8 cellular contexts compared by ENCODE assay signal in the genomic region with DNA sequence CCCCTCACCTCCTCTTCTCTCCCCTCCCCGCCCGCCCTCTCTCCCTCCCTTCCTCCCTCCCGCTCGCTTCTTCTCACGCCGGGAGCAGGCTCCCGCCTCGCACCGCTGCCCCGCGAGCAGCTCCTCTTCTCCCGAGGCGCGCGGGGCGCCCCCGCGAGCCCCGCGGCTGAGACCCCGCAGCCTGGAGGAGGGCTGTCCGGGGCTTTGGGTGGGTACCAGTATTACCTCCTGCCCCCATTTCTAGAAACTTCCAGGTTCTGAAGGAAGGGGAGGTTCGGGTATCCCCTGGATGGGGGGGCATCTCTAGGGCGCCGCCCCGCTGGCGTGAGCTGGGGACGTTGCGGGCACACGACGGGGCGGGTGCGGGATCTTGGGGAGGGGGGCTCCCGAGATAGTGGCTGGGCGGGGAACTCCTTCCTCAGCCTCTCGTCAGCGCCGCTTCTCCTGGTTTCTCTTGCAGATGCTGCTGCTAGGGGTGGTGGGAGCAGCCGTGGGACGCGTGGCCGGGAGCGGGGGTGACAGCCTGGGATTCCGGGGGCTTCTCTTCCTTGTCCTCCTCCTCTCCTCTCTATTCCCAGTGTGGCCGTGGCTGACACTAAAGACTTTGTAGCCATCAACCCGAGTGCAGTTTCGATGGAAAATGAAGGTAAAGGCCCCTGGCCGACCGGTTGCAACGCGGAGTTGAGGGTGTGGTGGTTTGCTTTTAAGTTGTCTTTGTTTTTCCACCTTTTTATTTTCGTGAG. TPM values are rescaled to one million over a fixed set of nuclear protein-coding genes. Genes with fewer than 3 reads are reported as not detected.
DNase-seq lines count a peak whose midpoint lies in the region; ATAC-seq, FAIRE-seq and TF ChIP-seq lines count a peak whose summit lies in the region.

No MANE protein-coding gene starts in this region.

- WGBS in K562 (ENCODE audit: insufficient coverage, low coverage, missing lambda C conversion rate): 0% methylated on average over 8 of the region's 52 CpGs

- POLR2A ChIA-PET in K562 (lab: Yijun Ruan, JAX): interaction anchor here (0.6 to 1.9 kb wide), 11 partner anchors 21 to 1488 kb away, joined by 3 to 7 read pairs (median 3); no protein-coding TSS in a partner anchor

- peaks cover 8% of the 10 kb centered on the region in 2 experiments; a peak in 3 of 5 replicates for H3K4me1 ChIP-seq in K562 (replicated peaks in 1 of 2; ENCODE audit: control insufficient read depth in 2 of 2, insufficient read depth in 2 of 2, low read length in 2 of 2)
- H3K4me1 ChIP-seq in skeletal muscle satellite cell (ENCODE audit: control insufficient read depth, insufficient read depth, low read length): peaks cover 12% of the 10 kb centered on the region

- no peak for TF ChIP-seq RAD21 in K562 (CRISPR knock-in tag; conservative IDR thresholded peaks at IDR 0.05 in 1 of 2, IDR thresholded peaks at IDR 0.05 in 1 of 2)

- H3K4me3 ChIP-seq in SU-DHL-6 (ENCODE audit: insufficient read depth, low read length, poor library complexity, severe bottlenecking): peak overlapping the region; percentile 97
- H3K4me3 ChIP-seq in K562: peak overlapping the region; percentile 86
- peak overlapping the region; percentile 93 for H3K4me3 ChIP-seq in iPS-18c (ENCODE audit: insufficient read depth, low read depth, low read length)
- peak overlapping the region; percentile 91 for H3K4me3 ChIP-seq in skeletal muscle satellite cell (ENCODE audit: low read length)

- no peaks in the 10 kb centered on the region for H3K27me3 ChIP-seq in SU-DHL-6 (ENCODE audit: low read length)
- no peaks in the 10 kb centered on the region for H3K27me3 ChIP-seq in K562 (ENCODE audit: control insufficient read depth in 2 of 2, insufficient read depth in 2 of 2, low read length in 2 of 2)
- no peaks in the 10 kb centered on the region for H3K27me3 ChIP-seq in skeletal muscle satellite cell (ENCODE audit: control insufficient read depth, insufficient read depth, low read length)

- peak; percentile 43 for DNase-seq in AG20443 (ENCODE audit: low spot score)
- peak; percentile 49 to 54 (median 51) for DNase-seq in K562 (ENCODE audit: extremely low read depth in 1 of 4, low spot score in 3 of 4)
- DNase-seq in NCI-H774 (lab: John Stamatoyannopoulos, UW): no peak

- H3K9me3 ChIP-seq in SU-DHL-6 (ENCODE audit: insufficient read depth, low read length) (no peaks in the 10 kb centered on the region), K562 (replicated peaks; ENCODE audit: control insufficient read depth, insufficient read depth, low read depth, low read length) (no peaks in the 10 kb centered on the region), iPS-18c (ENCODE audit: control insufficient read depth, insufficient read depth, low read length) (no peaks in the 10 kb centered on the region), skeletal muscle satellite cell (replicated peaks; ENCODE audit: low read length) (no peaks in the 10 kb centered on the region)

- H3K9me2 ChIP-seq in SU-DHL-6 (replicated peaks; ENCODE audit: insufficient read depth, low read length): no peaks in the 10 kb centered on the region

- H2AFZ ChIP-seq in SU-DHL-6 (ENCODE audit: low read depth, low read length, severe bottlenecking): peak overlapping the region; percentile 94
- H2AFZ ChIP-seq in K562 (ENCODE audit: low read depth, low read length): peak overlapping the region; percentile 85

- in situ Hi-C loops in K562 (cut with MboI): loop anchor here (5.0 kb wide), 1 partner anchor 127 kb away; no protein-coding TSS in a partner anchor

- ATAC-seq in GM18909 (IDR thresholded peaks at IDR 0.05; ENCODE audit: poor library complexity, unreplicated experiment) (peak; percentile 17), HG03342 (IDR thresholded peaks at IDR 0.05; ENCODE audit: unreplicated experiment) (peak; percentile 11), K562 (peak; percentile 49)

- intact Hi-C loops in K562 (cut with micrococcal nuclease): loop anchor here (10.0 kb wide), 1 partner anchor 130 kb away; the partner anchor contains the start of genes ASTE1 and NEK11

- no peak for TF ChIP-seq POLR2A in K562 (conservative IDR thresholded peaks at IDR 0.05)

- no TSS peak for BruUV-seq in K562 (replicated peaks; lab: Mats Ljungman, UMichigan)

- no peak for TF ChIP-seq EP300 in K562 (IDR thresholded peaks at IDR 0.05; ENCODE audit: low read length)

- peaks cover 50% of the 10 kb centered on the region for H3K79me2 ChIP-seq in SU-DHL-6 (ENCODE audit: insufficient read depth, low read length)
- H3K79me2 ChIP-seq in K562 (ENCODE audit: control insufficient read depth, insufficient read depth, low read length): peaks cover 60% of the 10 kb centered on the region

- H3K9ac ChIP-seq in SU-DHL-6 (ENCODE audit: low read length): peak overlapping the region; percentile 80
- H3K9ac ChIP-seq in K562 (ENCODE audit: insufficient read depth in 1 of 2, low read depth in 2 of 2, low read length in 2 of 2): peak overlapping the region; percentile 68 to 93
- H3K9ac ChIP-seq in skeletal muscle satellite cell (ENCODE audit: low read depth, low read length): peak overlapping the region; percentile 100

- H3F3A ChIP-seq in SU-DHL-6 (ENCODE audit: insufficient read depth): peaks cover 15% of the 10 kb centered on the region

- H3K36me3 ChIP-seq in SU-DHL-6 (ENCODE audit: low read length) (no peaks in the 10 kb centered on the region), K562 (ENCODE audit: control insufficient read depth, insufficient read depth, low read length) (no peaks in the 10 kb centered on the region), skeletal muscle satellite cell (ENCODE audit: insufficient read depth, low read length) (no peaks in the 10 kb centered on the region)

- H3K4me2 ChIP-seq in SU-DHL-6 (ENCODE audit: low read depth, low read length, poor library complexity, severe bottlenecking) (peak overlapping the region; percentile 94), K562 (ENCODE audit: insufficient read depth, low read length) (peak overlapping the region; percentile 77), skeletal muscle satellite cell (ENCODE audit: low read length) (peak overlapping the region; percentile 88)

- H3K9me1 ChIP-seq in K562 (ENCODE audit: control insufficient read depth, insufficient read depth, low read length): peaks cover 2% of the 10 kb centered on the region

- H3K27ac ChIP-seq in SU-DHL-6 (ENCODE audit: low read depth, low read length): peak overlapping the region; percentile 37; the same call in 1 of the 2 replicates
- peak overlapping the region; percentile 97 for H3K27ac ChIP-seq in K562 (ENCODE audit: extremely low read depth, low read depth, low read length)

- TF ChIP-seq CTCF in SU-DHL-6 (IDR thresholded peaks at IDR 0.05; ENCODE audit: insufficient read depth, low read length, poor library complexity, severe bottlenecking) (no peak), K562 (IDR thresholded peaks at IDR 0.05 in 2 of 3, conservative IDR thresholded peaks at IDR 0.05 in 1 of 3; ENCODE audit: insufficient read depth in 2 of 3, low read depth in 1 of 3, low read length in 3 of 3) (no peak)

- H4K20me1 ChIP-seq in SU-DHL-6 (ENCODE audit: low read depth, low read length) (peaks cover 39% of the 10 kb centered on the region), K562 (replicated peaks; ENCODE audit: control insufficient read depth, insufficient read depth, low read length) (peaks cover 7% of the 10 kb centered on the region; the same call in 1 of the 2 replicates)

- FAIRE-seq in K562 (lab: Jason Lieb, UNC): no peak

- CTCF ChIA-PET in K562 (lab: Yijun Ruan, JAX; ENCODE audit: low intra/inter-chr PET ratio): interaction anchor here (0.7 kb wide), 1 partner anchor 134 kb away, joined by 3 read pairs; no protein-coding TSS in a partner anchor

TF ChIP-seq in K562, 482 proteins besides CTCF, POLR2A, EP300 and RAD21 (continues in another document):
- TF ChIP-seq TCF7 (IDR thresholded peaks at IDR 0.05; ENCODE audit: borderline replicate concordance): no peak
- no peak for TF ChIP-seq SNIP1 (IDR thresholded peaks at IDR 0.05; ENCODE audit: low read depth)
- peak; percentile 74; the same call in 1 of the 2 replicates for TF ChIP-seq ZBTB7A (IDR thresholded peaks at IDR 0.05; ENCODE audit: borderline replicate concordance, control insufficient read depth, low read depth, low read length)
- no peak for TF ChIP-seq SMARCC2 (IDR thresholded peaks at IDR 0.05; ENCODE audit: low read depth)
- TF ChIP-seq CGGBP1 (CRISPR knock-in tag; IDR thresholded peaks at IDR 0.05): no peak
- TF ChIP-seq GABPA (tag; conservative IDR thresholded peaks at IDR 0.05; ENCODE audit: low read depth): peak; percentile 53; the same call in 1 of the 2 replicates
- no peak for TF ChIP-seq CEBPB (tag; IDR thresholded peaks at IDR 0.05)
- no peak for TF ChIP-seq HNRNPLL (IDR thresholded peaks at IDR 0.05; ENCODE audit: low read depth, low read length, poor library complexity, severe bottlenecking)
- TF ChIP-seq ESRRA (IDR thresholded peaks at IDR 0.05; ENCODE audit: borderline replicate concordance, low read depth): no peak

RNA-seq across cellular contexts. Expression of gene ATP2C1, which starts 0.4 kb away (rescaled TPM):
- total RNA-seq in K562 (2011; cell fraction: chromatin; rRNA removed; ENCODE audit: low replicate concordance): 43.5 and 135 TPM in 2 replicates
- total RNA-seq in K562 (2011; cell fraction: nucleolus; rRNA removed): 32.4 and 42.2 TPM in 2 replicates
- total RNA-seq in K562 (2011; cell fraction: nucleoplasm; rRNA removed): 70.8 and 83.0 TPM in 2 replicates
- 16.2 and 25.3 TPM in 2 replicates for total RNA-seq in K562 (2014; rRNA removed)
- total RNA-seq in K562 (2014; rRNA removed; fragmentation: Illumina TruSeq; extraction: Trizol): 34.1 and 35.4 TPM in 2 replicates
- total RNA-seq in K562 (2015; rRNA removed; fragmentation: Illumina TruSeq; extraction: Trizol): 25.8 and 27.7 TPM in 2 replicates
- 32.1 and 33.0 TPM in 2 replicates for total RNA-seq in K562 (2021)
- polyA plus RNA-seq in K562 (2011; rRNA removed): 36.8 and 53.5 TPM in 2 replicates
- 11.0 and 28.8 TPM in 2 replicates for polyA plus RNA-seq in K562 (2011; cell fraction: cytosol; rRNA removed)
- 34.8 and 58.4 TPM in 2 replicates for polyA plus RNA-seq in K562 (2011; cell fraction: nucleus; rRNA removed)
- 19.6 and 21.8 TPM in 2 replicates for polyA plus RNA-seq in K562 (2012)
- polyA plus RNA-seq in K562 (2014; fragmentation: Illumina TruSeq; extraction: Trizol): 25.6 and 29.3 TPM in 2 replicates
- 10 to 100 TPM in 1 of 2 experiments, 1 to 10 TPM in 1; 10.0 to 15.6 TPM for polyA plus RNA-seq in K562 (2014; fragmentation: Nextera tagmentation; extraction: Ambion mirVana)
- polyA plus RNA-seq in K562 (2014; rRNA removed): 27.9 and 33.0 TPM in 2 replicates
- polyA minus RNA-seq in K562 (2011; rRNA and poly(A)+ RNA removed): 94.2 and 115 TPM in 2 replicates
- 16.0 and 29.7 TPM in 2 replicates for polyA minus RNA-seq in K562 (2011; cell fraction: cytosol; rRNA and poly(A)+ RNA removed)
- polyA minus RNA-seq in K562 (2011; cell fraction: nucleus; rRNA and poly(A)+ RNA removed): 44.4 and 67.4 TPM in 2 replicates
- 59.2 and 68.4 TPM in 2 replicates for total RNA-seq in skeletal muscle satellite cell (2012; rRNA removed)
